2 cellular contexts compared by ENCODE assay signal in the genomic region with DNA sequence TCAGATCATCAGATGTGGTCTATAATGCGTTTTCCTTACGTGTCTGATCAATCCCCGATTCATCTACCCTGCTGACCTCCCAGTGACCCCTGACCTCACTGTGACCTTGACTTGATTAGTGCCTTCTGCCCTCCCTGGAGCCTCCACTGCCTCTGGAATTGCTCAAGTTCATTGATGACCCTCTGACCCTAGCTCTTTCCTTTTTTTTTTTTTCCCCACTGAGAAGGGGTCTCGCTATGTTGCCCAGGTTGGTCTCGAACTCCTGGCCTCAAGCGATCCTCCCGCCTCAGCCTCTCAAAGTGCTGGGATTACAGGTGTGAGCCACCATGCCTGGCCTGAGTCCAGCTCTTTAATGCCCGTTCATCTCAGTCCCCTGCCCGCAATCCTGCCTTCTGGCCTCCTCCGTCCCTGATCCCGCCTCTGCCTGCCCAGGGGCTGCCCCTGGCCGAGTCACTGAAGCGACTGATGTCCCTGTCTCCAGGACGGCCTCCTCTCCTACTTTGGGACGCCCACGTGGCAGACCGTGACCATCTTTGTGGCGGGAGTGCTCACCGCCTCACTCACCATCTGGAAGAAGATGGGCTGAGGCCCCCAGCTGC.
TF ChIP-seq lines count a peak whose summit lies in the region.

No MANE protein-coding gene starts in this region.

TF ChIP-seq in HEK293T, 16 proteins besides CTCF, POLR2A, EP300 and RAD21:
- TF ChIP-seq FOXK2 (IDR thresholded peaks at IDR 0.05) (no peak), L3MBTL2 (conservative IDR thresholded peaks at IDR 0.05) (0 out of 2 replicates have a peak, but pooled peaks have one; percentile 15), SP1 (IDR thresholded peaks at IDR 0.05) (no peak), FOXA1 (IDR thresholded peaks at IDR 0.05) (no peak)

TF ChIP-seq in GM12878, 131 proteins besides CTCF, POLR2A, EP300 and RAD21:
- TF ChIP-seq CBX3 (IDR thresholded peaks at IDR 0.05; ENCODE audit: borderline replicate concordance, low read depth) (no peak), CEBPB (IDR thresholded peaks at IDR 0.05; ENCODE audit: borderline replicate concordance in 1 of 2, low read depth in 2 of 2, low read length in 2 of 2) (no peak), CUX1 (IDR thresholded peaks at IDR 0.05; ENCODE audit: insufficient replicate concordance, low read depth, low read length) (no peak), SIN3A (IDR thresholded peaks at IDR 0.05; ENCODE audit: low read depth, low read length) (no peak), MAX (IDR thresholded peaks at IDR 0.05; ENCODE audit: low read depth, low read length) (no peak), STAT1 (conservative IDR thresholded peaks at IDR 0.05) (no peak), EZH2 (IDR thresholded peaks at IDR 0.05; ENCODE audit: borderline replicate concordance, control insufficient read depth, low read depth, low read length) (no peak), NR2C1 (IDR thresholded peaks at IDR 0.05) (peak; percentile 64; the same call in 1 of the 2 replicates), PML (IDR thresholded peaks at IDR 0.05; ENCODE audit: low read length) (no peak), NR2F1 (conservative IDR thresholded peaks at IDR 0.05) (peak; percentile 66)
- TF ChIP-seq, protein P1, sequence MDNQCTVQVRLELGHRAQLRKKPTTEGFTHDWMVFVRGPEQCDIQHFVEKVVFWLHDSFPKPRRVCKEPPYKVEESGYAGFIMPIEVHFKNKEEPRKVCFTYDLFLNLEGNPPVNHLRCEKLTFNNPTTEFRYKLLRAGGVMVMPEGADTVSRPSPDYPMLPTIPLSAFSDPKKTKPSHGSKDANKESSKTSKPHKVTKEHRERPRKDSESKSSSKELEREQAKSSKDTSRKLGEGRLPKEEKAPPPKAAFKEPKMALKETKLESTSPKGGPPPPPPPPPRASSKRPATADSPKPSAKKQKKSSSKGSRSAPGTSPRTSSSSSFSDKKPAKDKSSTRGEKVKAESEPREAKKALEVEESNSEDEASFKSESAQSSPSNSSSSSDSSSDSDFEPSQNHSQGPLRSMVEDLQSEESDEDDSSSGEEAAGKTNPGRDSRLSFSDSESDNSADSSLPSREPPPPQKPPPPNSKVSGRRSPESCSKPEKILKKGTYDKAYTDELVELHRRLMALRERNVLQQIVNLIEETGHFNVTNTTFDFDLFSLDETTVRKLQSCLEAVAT (IDR thresholded peaks at IDR 0.05), result no peak
TF ChIP-seq in GM12878: peak in this region for 2.
